18 cellular contexts compared by ENCODE assay signal in the genomic region with DNA sequence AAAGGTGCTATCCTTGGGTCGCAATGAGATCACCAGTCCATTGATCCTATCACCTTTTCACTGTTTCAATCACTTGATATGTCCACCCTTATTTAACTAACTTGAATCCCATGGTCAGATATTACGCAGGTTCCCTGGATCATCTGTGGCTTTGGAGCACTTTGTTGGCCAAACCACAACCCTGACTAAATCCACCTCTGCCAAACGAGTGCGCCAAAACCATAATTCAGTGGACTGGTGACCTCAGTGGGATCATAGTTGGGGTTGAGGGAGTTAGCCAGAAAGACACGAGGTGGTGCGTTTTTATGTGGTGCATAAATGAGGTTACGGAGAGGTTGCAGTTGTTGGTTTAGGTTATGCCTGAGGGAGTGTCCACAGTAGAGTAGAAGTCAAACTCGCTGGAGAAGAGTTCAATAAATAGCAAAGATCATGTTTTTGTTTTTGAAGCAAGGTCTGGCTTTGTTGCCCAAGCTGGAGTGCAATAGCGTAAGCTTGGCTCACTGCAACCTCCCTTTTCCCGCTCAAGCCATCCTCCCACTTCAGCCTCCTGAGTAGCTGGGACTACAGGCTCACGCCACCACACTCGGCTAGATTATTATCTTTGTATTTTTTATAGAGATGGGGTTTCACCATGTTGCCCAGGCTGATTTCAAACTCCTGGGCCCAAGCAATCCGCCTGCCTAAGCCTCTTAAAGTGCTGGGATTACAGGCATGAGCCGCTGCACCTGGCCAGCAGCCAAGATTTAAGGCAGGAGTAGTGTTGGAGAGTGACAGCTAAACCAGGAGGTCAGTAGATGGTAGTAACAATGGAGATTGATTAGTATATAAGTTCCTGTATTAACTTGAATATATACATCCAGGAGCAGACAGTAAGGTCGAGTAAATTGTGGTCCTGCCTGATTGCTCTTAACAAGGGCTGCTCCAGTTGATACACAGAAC. TPM values are rescaled to one million over a fixed set of nuclear protein-coding genes. Genes with fewer than 3 reads are reported as not detected.
DNase-seq lines count a peak whose midpoint lies in the region; ATAC-seq, FAIRE-seq and TF ChIP-seq lines count a peak whose summit lies in the region.
"Had no signal": no experiment of that assay in that cellular context is flagged by ENCODE, and none has a peak within 500 bp of the region (broad histone marks: within the 10 kb centered on the region; RNA-seq: fewer than 3 reads in every experiment).

No MANE protein-coding gene starts in this region.

- H3K4me1 Mint-ChIP-seq in natural killer cell: peaks cover 0 to 6% of the 10 kb centered on the region in 2 donors
- no peaks in the 10 kb centered on the region for H3K4me1 Mint-ChIP-seq in activated naive CD8-positive, alpha-beta T cell treated with anti-CD3 and anti-CD28 coated beads, Interleukin-2, amount 50 U/mL, for 24 hours

- peak; percentile 46 for FAIRE-seq in D721Med (lab: Jason Lieb, UNC)

- ATAC-seq in natural killer cell: no peak
- ATAC-seq in activated naive CD8-positive, alpha-beta T cell treated with anti-CD3 and anti-CD28 coated beads, Interleukin-2, amount 50 U/mL, for 24 hours: no peak

- no peaks in the 10 kb centered on the region for H3K36me3 Mint-ChIP-seq in natural killer cell
- H3K36me3 Mint-ChIP-seq in activated naive CD8-positive, alpha-beta T cell treated with anti-CD3 and anti-CD28 coated beads, Interleukin-2, amount 50 U/mL, for 24 hours (ENCODE audit: low read depth): no peaks in the 10 kb centered on the region
- H3K36me3 Mint-ChIP-seq: activated CD4-positive, alpha-beta memory T cell treated with anti-CD3 and anti-CD28 coated beads for 36 hours; activated naive CD8-positive, alpha-beta T cell treated with anti-CD3 and anti-CD28 coated beads, Interleukin-2, amount 10 ng/mL, durations not matched to agents 7 days and 5 days; CD14-positive monocyte had no signal

- DNase-seq in D721Med (ENCODE audit: insufficient read length, low spot score) (no peak), HT-29 (ENCODE audit: low spot score) (peak; percentile 35), NCI-H82 treated with DMSO at 0.1 percent for 48 hours (lab: John Stamatoyannopoulos, UW; ENCODE audit: unreplicated experiment) (peak; percentile 89), glomerular visceral epithelial cell (ENCODE audit: extremely low spot score) (peak; percentile 11), natural killer cell (no peak), AG08395 (ENCODE audit: low spot score) (no peak), activated gamma-delta T cell treated with Interleukin-2 at 50 U/mL for 16 hours (no peak)
- no peak for DNase-seq in activated naive CD8-positive, alpha-beta T cell treated with anti-CD3 and anti-CD28 coated beads, Interleukin-2, amount 50 U/mL, for 24 hours
- DNase-seq: activated CD4-positive, alpha-beta memory T cell treated with anti-CD3 and anti-CD28 coated beads for 36 hours; activated naive CD8-positive, alpha-beta T cell treated with anti-CD3 and anti-CD28 coated beads, Interleukin-2, amount 10 ng/mL, durations not matched to agents 7 days and 5 days; activated T-cell treated with anti-CD3 and anti-CD28 coated beads, Interleukin-2, amount 50 U/mL, for 24 hours; NCI-H748 treated with DMSO at 0.1 percent for 48 hours; nucleus accumbens; RPMI8226; SW 1271; transverse colon had no signal

- no peak overlapping the region for H3K27ac Mint-ChIP-seq in natural killer cell
- H3K27ac Mint-ChIP-seq in activated naive CD8-positive, alpha-beta T cell treated with anti-CD3 and anti-CD28 coated beads, Interleukin-2, amount 50 U/mL, for 24 hours: no peak overlapping the region
- H3K27ac Mint-ChIP-seq: activated CD4-positive, alpha-beta memory T cell treated with anti-CD3 and anti-CD28 coated beads for 36 hours; activated naive CD8-positive, alpha-beta T cell treated with anti-CD3 and anti-CD28 coated beads, Interleukin-2, amount 10 ng/mL, durations not matched to agents 7 days and 5 days; activated T-cell treated with anti-CD3 and anti-CD28 coated beads, Interleukin-2, amount 50 U/mL, for 24 hours; CD14-positive monocyte had no signal

- intact Hi-C loops in natural killer cell (cut with micrococcal nuclease): no loop called here

- no peak overlapping the region for H3K4me3 Mint-ChIP-seq in natural killer cell
- no peak overlapping the region for H3K4me3 Mint-ChIP-seq in activated naive CD8-positive, alpha-beta T cell treated with anti-CD3 and anti-CD28 coated beads, Interleukin-2, amount 50 U/mL, for 24 hours
- H3K4me3 Mint-ChIP-seq: activated CD4-positive, alpha-beta memory T cell treated with anti-CD3 and anti-CD28 coated beads for 36 hours; activated naive CD8-positive, alpha-beta T cell treated with anti-CD3 and anti-CD28 coated beads, Interleukin-2, amount 10 ng/mL, durations not matched to agents 7 days and 5 days; activated T-cell treated with anti-CD3 and anti-CD28 coated beads, Interleukin-2, amount 50 U/mL, for 24 hours had no signal

- H3K27me3 Mint-ChIP-seq in natural killer cell (ENCODE audit: low read depth in 2 of 2): peaks cover 7 to 28% of the 10 kb centered on the region in 2 donors
- peaks cover 7% of the 10 kb centered on the region for H3K27me3 Mint-ChIP-seq in activated naive CD8-positive, alpha-beta T cell treated with anti-CD3 and anti-CD28 coated beads, Interleukin-2, amount 50 U/mL, for 24 hours

- H3K9me3 Mint-ChIP-seq in natural killer cell: no peaks in the 10 kb centered on the region
- H3K9me3 Mint-ChIP-seq in activated naive CD8-positive, alpha-beta T cell treated with anti-CD3 and anti-CD28 coated beads, Interleukin-2, amount 50 U/mL, for 24 hours: no peaks in the 10 kb centered on the region
- H3K9me3 Mint-ChIP-seq: activated CD4-positive, alpha-beta memory T cell treated with anti-CD3 and anti-CD28 coated beads for 36 hours; activated naive CD8-positive, alpha-beta T cell treated with anti-CD3 and anti-CD28 coated beads, Interleukin-2, amount 10 ng/mL, durations not matched to agents 7 days and 5 days; activated T-cell treated with anti-CD3 and anti-CD28 coated beads, Interleukin-2, amount 50 U/mL, for 24 hours had no signal

- TF ChIP-seq CTCF in D721Med (IDR thresholded peaks at IDR 0.05; ENCODE audit: insufficient read depth, missing control alignments) (no peak), natural killer cell (IDR thresholded peaks at IDR 0.05) (no peak)

RNA-seq across cellular contexts. Expression of gene FOXR1, which starts 4.5 kb away (rescaled TPM):
- total RNA-seq in HT-29 (2014; rRNA removed; shearing (Covaris generic)): not detected in 2 replicates
- total RNA-seq in natural killer cell: not detected
- total RNA-seq: activated CD4-positive, alpha-beta memory T cell treated with anti-CD3 and anti-CD28 coated beads for 36 hours; activated naive CD8-positive, alpha-beta T cell treated with anti-CD3 and anti-CD28 coated beads, Interleukin-2, amount 10 ng/mL, durations not matched to agents 7 days and 5 days; mucosa of gallbladder; transverse colon had no signal

RNA-seq across cellular contexts. Expression of gene UPK2, which starts 19.9 kb away (rescaled TPM):
- 0.31 TPM in 1 of 2 replicates, not detected in the other for total RNA-seq in HT-29 (2014; rRNA removed; shearing (Covaris generic))
- total RNA-seq in natural killer cell: under 1 TPM in 2 of 3 donors, not detected in 1; 0.40 to 0.41 TPM
- total RNA-seq: activated CD4-positive, alpha-beta memory T cell treated with anti-CD3 and anti-CD28 coated beads for 36 hours; mucosa of gallbladder; transverse colon had no signal

RNA-seq across cellular contexts. Expression of gene CENATAC, which starts 21.9 kb away (rescaled TPM):
- 40.3 and 40.9 TPM in 2 replicates for total RNA-seq in HT-29 (2014; rRNA removed; shearing (Covaris generic))
- total RNA-seq in natural killer cell: 100 to 1,000 TPM; 121 to 143 (median 122) TPM

RNA-seq across cellular contexts. Expression of gene RPS25, which starts 42.1 kb away (rescaled TPM):
- total RNA-seq in HT-29 (2014; rRNA removed; shearing (Covaris generic)): 404 and 493 TPM in 2 replicates
- total RNA-seq in natural killer cell: 1,000 to 10,000 TPM in 1 of 3 donors, 100 to 1,000 TPM in 2; 870 to 1,051 (median 887) TPM

RNA-seq across cellular contexts. Expression of gene TRAPPC4, which starts 42.5 kb away (rescaled TPM):
- 60.5 and 75.0 TPM in 2 replicates for total RNA-seq in HT-29 (2014; rRNA removed; shearing (Covaris generic))
- total RNA-seq in natural killer cell: 10 to 100 TPM; 71.4 to 84.5 (median 77.5) TPM

Comparison
In these comparisons a context has a peak if more than half of its experiments do, and no peak if none do; other contexts are left out.
1. DNase-seq: peak in HT-29 (single experiment), NCI-H82 treated with DMSO at 0.1 percent for 48 hours (single experiment) and glomerular visceral epithelial cell (single experiment); none in D721Med (single experiment), natural killer cell (single experiment), AG08395 (single experiment), activated gamma-delta T cell treated with Interleukin-2 at 50 U/mL for 16 hours (single experiment) and activated naive CD8-positive, alpha-beta T cell treated with anti-CD3 and anti-CD28 coated beads, Interleukin-2, amount 50 U/mL, for 24 hours (single experiment).